In the genomic region with DNA sequence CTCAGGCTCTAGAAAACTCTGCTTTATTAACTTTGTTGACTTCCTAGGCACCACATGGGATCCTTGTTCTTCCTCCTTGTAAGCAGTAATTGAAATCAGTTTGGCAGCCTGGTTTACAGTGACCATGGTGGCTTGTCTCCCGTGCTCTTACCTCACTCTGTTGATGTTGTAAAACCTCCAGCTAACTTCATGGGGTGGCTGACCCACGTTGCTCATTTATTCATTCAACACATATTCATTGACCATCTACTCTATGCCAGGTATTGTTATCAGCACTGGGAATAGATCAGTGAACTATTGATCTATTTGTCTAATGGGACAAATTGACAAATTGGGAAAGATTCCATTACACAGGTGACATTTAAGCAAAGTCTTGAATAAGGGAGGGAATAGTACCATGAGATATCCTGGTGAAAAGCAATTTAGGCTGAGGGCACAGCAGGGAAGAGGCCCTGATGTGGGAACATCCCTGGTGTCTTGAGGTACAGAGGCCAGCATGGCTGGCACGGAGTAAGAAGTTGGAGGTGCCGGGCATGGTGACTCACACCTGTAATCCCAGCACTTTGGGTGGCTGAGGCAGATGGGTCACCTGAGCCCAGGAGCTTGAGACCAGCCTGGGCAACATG, we compare ENCODE assay signal across 26 cellular contexts. TPM values are rescaled to one million over a fixed set of nuclear protein-coding genes. Genes with fewer than 3 reads are reported as not detected.
"Had no signal": no experiment of that assay in that cellular context is flagged by ENCODE, and none has a peak within 500 bp of the region (broad histone marks: within the 10 kb centered on the region; RNA-seq: fewer than 3 reads in every experiment).

No MANE protein-coding gene starts in this region.

- H3K27ac ChIP-seq: neural progenitor cell, ovary, parathyroid adenoma, psoas muscle, sigmoid colon, stomach, suprapubic skin, testis, tibial artery, transverse colon, upper lobe of right lung had no signal

- H3K4me3 ChIP-seq: neural progenitor cell, ovary, psoas muscle, sigmoid colon, stomach, suprapubic skin, testis, tibial artery, transverse colon, upper lobe of right lung, uterus had no signal

- FAIRE-seq: small intestine had no signal

- H3K4me1 ChIP-seq: parathyroid adenoma, sigmoid colon, stomach, suprapubic skin, testis, tibial artery, transverse colon, upper lobe of right lung, uterus had no signal

- H3K36me3 ChIP-seq: neural progenitor cell, ovary, sigmoid colon, stomach, suprapubic skin, tibial artery, transverse colon, upper lobe of right lung, uterus had no signal

- H2AFZ ChIP-seq: neural progenitor cell, parathyroid adenoma had no signal

- DNase-seq: naive B cell; natural killer cell; occipital lobe; ovary; posterior cingulate gyrus; psoas muscle; right cardiac atrium; sigmoid colon; small intestine; stimulated activated CD4-positive, alpha-beta T cell treated with anti-CD3 and anti-CD28 coated beads, Interleukin-15, amount 100 ng/mL, for 24 hours; stimulated activated CD4-positive, alpha-beta T cell treated with anti-CD3 and anti-CD28 coated beads, Interleukin-2, amount 100 ng/mL, for 24 hours; stimulated activated CD4-positive, alpha-beta T cell treated with anti-CD3 and anti-CD28 coated beads, Interleukin-2, amount 100 ng/mL, for 48 hours; stimulated activated CD4-positive, alpha-beta T cell treated with anti-CD3 and anti-CD28 coated beads, Interleukin-4, amount 100 ng/mL, for 24 hours; stimulated activated naive B cell treated with anti-CD40 and anti-IgM and Interleukin-4, amounts not matched to agents 10 μg/mL and 1 μg/mL and 100 μg/mL, for 72 hours; stimulated activated naive CD4-positive, alpha-beta T cell treated with Interleukin-2 at 50 U/mL for 16 hours; stomach; testis; tibial artery; transverse colon; upper lobe of right lung; uterus had no signal

- H3K9ac ChIP-seq: neural progenitor cell, parathyroid adenoma had no signal

- H3K9me3 ChIP-seq: ovary, psoas muscle, sigmoid colon, stomach, suprapubic skin, testis, tibial artery, transverse colon, upper lobe of right lung, uterus had no signal

- ATAC-seq: natural killer cell; psoas muscle; right cardiac atrium; stimulated activated effector memory CD8-positive, alpha-beta T cell treated with anti-CD3 and anti-CD28 coated beads, Interleukin-12 subunit alpha, Interleukin-12 subunit beta, amount 100 ng/mL, for 72 hours; stimulated activated naive B cell treated with anti-CD40 and anti-IgM and Interleukin-4, amounts not matched to agents 10 μg/mL and 1 μg/mL and 100 μg/mL, for 72 hours; upper lobe of right lung had no signal

- H3K4me2 ChIP-seq: neural progenitor cell had no signal

- H3K79me2 ChIP-seq: parathyroid adenoma had no signal

- H3K27me3 ChIP-seq: neural progenitor cell, ovary, sigmoid colon, stomach, suprapubic skin, testis, tibial artery, transverse colon, upper lobe of right lung, uterus had no signal

RNA-seq across cellular contexts. Expression of gene ESR1, which starts 19.1 kb away (rescaled TPM):
- total RNA-seq: progenitor cell of endocrine pancreas had no signal
